In genomic region chr18:33334781-33335180, GRCh38 we compare ENCODE assay signal across 7 cellular contexts.
"Had no signal": no experiment of that assay in that cellular context is flagged by ENCODE, and none has a peak within 500 bp of the region (broad histone marks: within the 10 kb centered on the region; RNA-seq: fewer than 3 reads in every experiment).

No MANE protein-coding gene starts in this region.

- H3K4me3 ChIP-seq: K562 had no signal

- ATAC-seq: K562 had no signal

- DNase-seq: IMR-90, KBM-7, KG1 had no signal

- H3K27ac ChIP-seq: HL-60, KMS-11 had no signal

- H3K9ac ChIP-seq: KMS-11 had no signal

- FAIRE-seq: HTR-8/SVneo, K562 had no signal

- H3K4me2 ChIP-seq: KMS-11 had no signal
